In genomic region chr9:79224672-79225433, GRCh38 we compare ENCODE assay signal across 15 cellular contexts.
DNase-seq lines count a peak whose midpoint lies in the region; ATAC-seq, FAIRE-seq and TF ChIP-seq lines count a peak whose summit lies in the region.
"Had no signal": no experiment of that assay in that cellular context is flagged by ENCODE, and none has a peak within 500 bp of the region (broad histone marks: within the 10 kb centered on the region; RNA-seq: fewer than 3 reads in every experiment).

No MANE protein-coding gene starts in this region.

- no peak overlapping the region for H3K27ac ChIP-seq in A673 (ENCODE audit: low read depth, low read length, poor library complexity, severe bottlenecking)
- H3K27ac ChIP-seq: C4-2B, thyroid gland had no signal

- no peak for TF ChIP-seq POLR2A in H54 (IDR thresholded peaks at IDR 0.05; ENCODE audit: low read depth, low read length)

- POLR2A ChIA-PET in A673 (lab: Charles Lee; ENCODE audit: low non-redundant PET), result no interaction called here

- no peaks in the 10 kb centered on the region for H3K4me1 ChIP-seq in A673 (ENCODE audit: insufficient read depth, low read length, poor library complexity, severe bottlenecking)
- H3K4me1 ChIP-seq: HAP-1, thyroid gland had no signal

- intact Hi-C loops in A673 (cut with micrococcal nuclease; ENCODE audit: unreplicated experiment), result no loop called here

- no peaks in the 10 kb centered on the region for H3K9me3 ChIP-seq in A673 (ENCODE audit: low read depth, low read length, poor library complexity, severe bottlenecking)
- H3K9me3 ChIP-seq: HAP-1, thyroid gland had no signal

- TF ChIP-seq CTCF in A673 (conservative IDR thresholded peaks at IDR 0.05; ENCODE audit: low read depth, low read length), result no peak
- no peak for TF ChIP-seq CTCF in fibroblast of villous mesenchyme (IDR thresholded peaks at IDR 0.05; ENCODE audit: insufficient read depth, low read depth, low read length)

- H3K27me3 ChIP-seq in A673 (replicated peaks; ENCODE audit: insufficient read depth, low read depth, low read length, poor library complexity), result peaks cover 16% of the 10 kb centered on the region
- H3K27me3 ChIP-seq: thyroid gland had no signal

- no peaks in the 10 kb centered on the region for H3K36me3 ChIP-seq in A673 (ENCODE audit: insufficient read depth, low read length, poor library complexity, severe bottlenecking)
- H3K36me3 ChIP-seq: HAP-1, thyroid gland had no signal

- CTCF ChIA-PET in A673 (lab: Charles Lee), result no interaction called here

- BruUV-seq in A673 (replicated peaks; lab: Mats Ljungman, UMichigan), result no TSS peak

- FAIRE-seq in H54 (lab: Jason Lieb, UNC) (peak; percentile 98), frontal cortex (lab: Jason Lieb, UNC) (no peak)

- peak; percentile 2 for DNase-seq in A673 (ENCODE audit: low spot score)
- no peak for DNase-seq in H54 (ENCODE audit: insufficient read length, low spot score)
- DNase-seq in fibroblast of villous mesenchyme (ENCODE audit: low read depth), result peak; percentile 88
- no peak for DNase-seq in mucosa of gallbladder (ENCODE audit: low spot score)
- no peak for DNase-seq in frontal cortex (ENCODE audit: low spot score in 2 of 2)
- DNase-seq in NCI-H146 treated with DMSO at 0.1 percent for 48 hours (lab: John Stamatoyannopoulos, UW; ENCODE audit: unreplicated experiment), result no peak
- DNase-seq: activated naive CD8-positive, alpha-beta T cell treated with anti-CD3 and anti-CD28 coated beads, Interleukin-2, amount 50 U/mL, for 24 hours; effector memory CD4-positive, alpha-beta T cell; NCI-H2081 treated with DMSO at 0.1 percent for 48 hours; thyroid gland had no signal

- peak; percentile 80 for ATAC-seq in SK-N-SH treated with all-trans-retinoic acid at 6 μM for 48 hours
- ATAC-seq in GM21515 (IDR thresholded peaks at IDR 0.05; ENCODE audit: unreplicated experiment), result no peak
- ATAC-seq: activated naive CD8-positive, alpha-beta T cell treated with anti-CD3 and anti-CD28 coated beads, Interleukin-2, amount 50 U/mL, for 24 hours; sciatic nerve had no signal

- H3K4me3 ChIP-seq in A673 (ENCODE audit: low read depth, low read length, poor library complexity, severe bottlenecking), result no peak overlapping the region
- no peak overlapping the region for H3K4me3 ChIP-seq in fibroblast of villous mesenchyme (ENCODE audit: low read depth, low read length)
- H3K4me3 ChIP-seq: HAP-1, thyroid gland had no signal

TF ChIP-seq in SK-N-SH treated with all-trans-retinoic acid at 6 μM for 48 hours, 23 proteins besides CTCF, POLR2A, EP300 and RAD21:
- TF ChIP-seq ZNF565 (CRISPR knock-in tag; conservative IDR thresholded peaks at IDR 0.05; ENCODE audit: low read depth) (no peak), ISL1 (CRISPR knock-in tag; IDR thresholded peaks at IDR 0.05) (no peak), CSDC2 (CRISPR knock-in tag; IDR thresholded peaks at IDR 0.05) (no peak), PPARA (CRISPR knock-in tag; IDR thresholded peaks at IDR 0.05; ENCODE audit: borderline replicate concordance) (no peak), ZC3H10 (CRISPR knock-in tag; IDR thresholded peaks at IDR 0.05) (no peak), TCF4 (CRISPR knock-in tag; IDR thresholded peaks at IDR 0.05; ENCODE audit: borderline replicate concordance) (no peak), BACH2 (CRISPR knock-in tag; IDR thresholded peaks at IDR 0.05; ENCODE audit: borderline replicate concordance) (no peak), CSRNP3 (CRISPR knock-in tag; IDR thresholded peaks at IDR 0.05) (no peak), ESRRG (CRISPR knock-in tag; IDR thresholded peaks at IDR 0.05) (no peak), POU6F1 (CRISPR knock-in tag; IDR thresholded peaks at IDR 0.05; ENCODE audit: borderline replicate concordance, low read depth) (no peak), SNAI2 (CRISPR knock-in tag; IDR thresholded peaks at IDR 0.05) (no peak), TSHZ2 (CRISPR knock-in tag; IDR thresholded peaks at IDR 0.05) (no peak), PATZ1 (CRISPR knock-in tag; IDR thresholded peaks at IDR 0.05; ENCODE audit: borderline replicate concordance) (no peak), TOX (CRISPR knock-in tag; IDR thresholded peaks at IDR 0.05; ENCODE audit: borderline replicate concordance) (no peak), ARNTL (CRISPR knock-in tag; IDR thresholded peaks at IDR 0.05; ENCODE audit: borderline replicate concordance, low read depth) (no peak), ZNF8 (CRISPR knock-in tag; IDR thresholded peaks at IDR 0.05) (no peak), ZFP30 (CRISPR knock-in tag; IDR thresholded peaks at IDR 0.05) (no peak), RARB (CRISPR knock-in tag; IDR thresholded peaks at IDR 0.05) (no peak), OSR1 (CRISPR knock-in tag; IDR thresholded peaks at IDR 0.05) (no peak), CREB5 (CRISPR knock-in tag; IDR thresholded peaks at IDR 0.05; ENCODE audit: low read depth) (no peak)

Comparison
In these comparisons a context has a peak if more than half of its experiments do, and no peak if none do; other contexts are left out.
1. DNase-seq: peak in A673 (single experiment) and fibroblast of villous mesenchyme (single experiment); none in H54 (single experiment), mucosa of gallbladder (single experiment), frontal cortex (0 of 2) and NCI-H146 treated with DMSO at 0.1 percent for 48 hours (single experiment).